1 cellular context compared by ENCODE assay signal in genomic region chr1:27001570-27002360, GRCh38.
TF ChIP-seq lines count a peak whose summit lies in the region.

No MANE protein-coding gene starts in this region.

TF ChIP-seq in SK-N-SH treated with all-trans-retinoic acid at 6 μM for 48 hours, 23 proteins besides CTCF, POLR2A, EP300 and RAD21 (continued from another document):
- TF ChIP-seq TSHZ2 (CRISPR knock-in tag; IDR thresholded peaks at IDR 0.05): no peak
- TF ChIP-seq BACH2 (CRISPR knock-in tag; IDR thresholded peaks at IDR 0.05; ENCODE audit: borderline replicate concordance): no peak
- no peak for TF ChIP-seq OSR1 (CRISPR knock-in tag; IDR thresholded peaks at IDR 0.05)
- no peak for TF ChIP-seq ESRRG (CRISPR knock-in tag; IDR thresholded peaks at IDR 0.05)
- TF ChIP-seq CREB5 (CRISPR knock-in tag; IDR thresholded peaks at IDR 0.05; ENCODE audit: low read depth): no peak
- no peak for TF ChIP-seq POU6F1 (CRISPR knock-in tag; IDR thresholded peaks at IDR 0.05; ENCODE audit: borderline replicate concordance, low read depth)
- no peak for TF ChIP-seq ZNF70 (CRISPR knock-in tag; IDR thresholded peaks at IDR 0.05)
